In genomic region chr11:129252621-129253020, GRCh38 we compare ENCODE assay signal across 24 cellular contexts.
DNase-seq lines count a peak whose midpoint lies in the region; ATAC-seq and TF ChIP-seq lines count a peak whose summit lies in the region.
"Had no signal": no experiment of that assay in that cellular context is flagged by ENCODE, and none has a peak within 500 bp of the region (broad histone marks: within the 10 kb centered on the region; RNA-seq: fewer than 3 reads in every experiment).

No MANE protein-coding gene starts in this region.

- H3K27me3 Mint-ChIP-seq in neural progenitor cell (ENCODE audit: insufficient read depth, low read depth), result no peaks in the 10 kb centered on the region
- H3K27me3 Mint-ChIP-seq: activated naive CD8-positive, alpha-beta T cell treated with anti-CD3 and anti-CD28 coated beads, Interleukin-2, amount 50 U/mL, for 24 hours; CD4-positive, CD25-positive, alpha-beta regulatory T cell had no signal

- H3K4me2 ChIP-seq in neural progenitor cell, result peak overlapping the region; percentile 80

- H4K20me1 ChIP-seq in neural progenitor cell (ENCODE audit: low read depth), result peaks cover 60% of the 10 kb centered on the region

- no peak overlapping the region for H3K27ac ChIP-seq in neural progenitor cell
- H3K27ac ChIP-seq: dorsolateral prefrontal cortex, neutrophil, prostate gland had no signal

- peaks cover 17% of the 10 kb centered on the region for H3F3A ChIP-seq in neural progenitor cell (ENCODE audit: low read depth)

- peaks cover 27% of the 10 kb centered on the region for H3K36me3 Mint-ChIP-seq in neural progenitor cell
- H3K36me3 Mint-ChIP-seq: CD4-positive, CD25-positive, alpha-beta regulatory T cell had no signal

- no peak for TF ChIP-seq CTCF in neural progenitor cell (IDR thresholded peaks at IDR 0.05)

- H3K4me3 Mint-ChIP-seq in neural progenitor cell, result peak overlapping the region; percentile 74
- H3K4me3 Mint-ChIP-seq: activated naive CD8-positive, alpha-beta T cell treated with anti-CD3 and anti-CD28 coated beads, Interleukin-2, amount 50 U/mL, for 24 hours; CD4-positive, CD25-positive, alpha-beta regulatory T cell had no signal

- H3K79me2 ChIP-seq in neural progenitor cell (ENCODE audit: low read depth), result peaks cover 86% of the 10 kb centered on the region

- peaks cover 9% of the 10 kb centered on the region; the same call in 1 of the 2 replicates for H3K4me1 ChIP-seq in HAP-1
- peaks cover 47% of the 10 kb centered on the region for H3K4me1 ChIP-seq in neural progenitor cell
- H3K4me1 ChIP-seq: prostate gland had no signal

- peaks cover 38% of the 10 kb centered on the region for H3K4me1 Mint-ChIP-seq in neural progenitor cell
- H3K4me1 Mint-ChIP-seq: CD4-positive, CD25-positive, alpha-beta regulatory T cell had no signal

- in situ Hi-C loops in HAP-1 (cut with MboI; ENCODE audit: low sequenced_read_pairs), result no loop called here

- H3K9me3 Mint-ChIP-seq in neural progenitor cell, result peaks cover 10% of the 10 kb centered on the region
- H3K9me3 Mint-ChIP-seq: activated naive CD8-positive, alpha-beta T cell treated with anti-CD3 and anti-CD28 coated beads, Interleukin-2, amount 50 U/mL, for 24 hours; CD4-positive, CD25-positive, alpha-beta regulatory T cell had no signal

- no peak for ATAC-seq in HG02973 (IDR thresholded peaks at IDR 0.05; ENCODE audit: unreplicated experiment)
- no peak for ATAC-seq in HG03460 (IDR thresholded peaks at IDR 0.05; ENCODE audit: unreplicated experiment)
- ATAC-seq in HG02763 (IDR thresholded peaks at IDR 0.05; ENCODE audit: unreplicated experiment), result no peak
- ATAC-seq: activated naive CD8-positive, alpha-beta T cell treated with anti-CD3 and anti-CD28 coated beads, Interleukin-2, amount 50 U/mL, for 24 hours; Right ventricle myocardium inferior had no signal

- peak; percentile 19 to 24 for DNase-seq in HAP-1 (ENCODE audit: low spot score in 2 of 2)
- peak; percentile 100 for DNase-seq in NCI-H526 treated with DMSO at 0.1 percent for 48 hours (lab: John Stamatoyannopoulos, UW)
- DNase-seq in iPS DF 19.7 (ENCODE audit: low read depth, low spot score), result peak; percentile 52
- DNase-seq in neural progenitor cell (ENCODE audit: low spot score), result peak; percentile 77
- DNase-seq: activated CD4-positive, alpha-beta T cell treated with anti-CD3 and anti-CD28 coated beads, Interleukin-2, amount 50 U/mL, for 48 hours; activated CD4-positive, CD25-positive, alpha-beta regulatory T cell; activated effector memory CD4-positive, alpha-beta T cell treated with anti-CD3 and anti-CD28 coated beads, Interleukin-2, amount 50 U/mL, for 16 hours; activated naive CD8-positive, alpha-beta T cell treated with anti-CD3 and anti-CD28 coated beads, Interleukin-2, amount 50 U/mL, for 24 hours; activated T-cell treated with anti-CD3 and anti-CD28 coated beads for 4 hours; CD4-positive, CD25-positive, alpha-beta regulatory T cell; cerebellar nuclear complex; dorsolateral prefrontal cortex; head of caudate nucleus; KBM-7; MM.1S; NCI-H1694; T1000; trophoblast cell had no signal

- H2AFZ ChIP-seq in neural progenitor cell (replicated peaks), result no peak overlapping the region

- H3K4me3 ChIP-seq in HAP-1 (no peak overlapping the region), neural progenitor cell (peak overlapping the region; percentile 36)
- H3K4me3 ChIP-seq: dorsolateral prefrontal cortex, prostate gland had no signal

- H3K36me3 ChIP-seq in HAP-1 (replicated peaks) (no peaks in the 10 kb centered on the region), neural progenitor cell (no peaks in the 10 kb centered on the region)
- H3K36me3 ChIP-seq: neutrophil, prostate gland had no signal

- H3K27me3 ChIP-seq in HAP-1 (ENCODE audit: low read depth) (no peaks in the 10 kb centered on the region), neural progenitor cell (no peaks in the 10 kb centered on the region)
- H3K27me3 ChIP-seq: dorsolateral prefrontal cortex, neutrophil had no signal

- H3K9me3 ChIP-seq in HAP-1 (no peaks in the 10 kb centered on the region), neural progenitor cell (ENCODE audit: low read depth) (no peaks in the 10 kb centered on the region)
- H3K9me3 ChIP-seq: neutrophil, prostate gland had no signal

- H3K27ac Mint-ChIP-seq in neural progenitor cell, result peak overlapping the region; percentile 94
- H3K27ac Mint-ChIP-seq: activated naive CD8-positive, alpha-beta T cell treated with anti-CD3 and anti-CD28 coated beads, Interleukin-2, amount 50 U/mL, for 24 hours; CD4-positive, CD25-positive, alpha-beta regulatory T cell had no signal

- H3K9ac ChIP-seq in neural progenitor cell, result no peak overlapping the region

Comparison
In these comparisons a context has a peak if more than half of its experiments do, and no peak if none do; other contexts are left out.
1. DNase-seq: peak in every context shown above with its lines; median percentile 100 in NCI-H526 treated with DMSO at 0.1 percent for 48 hours; 77 in neural progenitor cell; 52 in iPS DF 19.7; 22 in HAP-1.